In the genomic region with DNA sequence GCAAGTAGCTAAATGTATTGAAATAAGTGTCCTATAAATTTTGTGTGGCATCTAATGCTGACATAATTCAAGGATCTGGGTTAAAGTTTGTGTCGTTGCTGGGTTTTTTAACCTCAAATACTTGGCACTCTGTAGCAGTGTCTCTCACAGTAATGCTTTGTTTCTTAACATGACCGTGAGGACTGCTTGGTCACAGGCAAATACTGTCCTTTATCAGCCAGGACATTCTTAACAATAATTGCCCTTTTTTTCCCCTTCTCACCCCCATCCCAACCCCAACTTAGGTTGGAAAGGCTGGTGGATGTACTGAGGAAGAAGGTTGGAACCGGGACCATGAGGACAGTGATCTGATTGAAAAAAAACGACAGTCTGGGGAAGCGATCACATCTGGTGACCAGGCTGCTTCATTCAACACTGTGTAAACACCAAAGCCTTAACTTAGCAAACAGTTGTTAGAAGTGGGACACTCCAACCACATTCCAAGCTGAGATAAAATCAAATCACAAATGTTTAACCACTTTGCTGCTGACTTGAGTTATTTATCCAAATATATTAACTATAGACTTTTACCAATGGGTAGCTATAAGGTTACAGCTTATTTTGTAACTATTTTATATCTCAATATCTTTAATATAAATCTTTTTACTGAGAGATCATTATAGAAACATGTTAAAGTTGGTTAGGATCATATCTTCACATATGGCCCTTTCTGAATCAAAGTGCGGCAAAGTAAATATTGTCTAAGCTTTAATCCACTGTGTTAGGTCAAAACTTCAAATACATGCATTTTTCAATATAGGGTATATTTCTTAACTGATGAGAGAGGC, we compare ENCODE assay signal across 1 cellular context.
TF ChIP-seq lines count a peak whose summit lies in the region.

No MANE protein-coding gene starts in this region.

TF ChIP-seq in HepG2, 621 proteins besides CTCF, POLR2A, EP300 and RAD21 (continued from another document and continues in another):
- TF ChIP-seq, protein P1, sequence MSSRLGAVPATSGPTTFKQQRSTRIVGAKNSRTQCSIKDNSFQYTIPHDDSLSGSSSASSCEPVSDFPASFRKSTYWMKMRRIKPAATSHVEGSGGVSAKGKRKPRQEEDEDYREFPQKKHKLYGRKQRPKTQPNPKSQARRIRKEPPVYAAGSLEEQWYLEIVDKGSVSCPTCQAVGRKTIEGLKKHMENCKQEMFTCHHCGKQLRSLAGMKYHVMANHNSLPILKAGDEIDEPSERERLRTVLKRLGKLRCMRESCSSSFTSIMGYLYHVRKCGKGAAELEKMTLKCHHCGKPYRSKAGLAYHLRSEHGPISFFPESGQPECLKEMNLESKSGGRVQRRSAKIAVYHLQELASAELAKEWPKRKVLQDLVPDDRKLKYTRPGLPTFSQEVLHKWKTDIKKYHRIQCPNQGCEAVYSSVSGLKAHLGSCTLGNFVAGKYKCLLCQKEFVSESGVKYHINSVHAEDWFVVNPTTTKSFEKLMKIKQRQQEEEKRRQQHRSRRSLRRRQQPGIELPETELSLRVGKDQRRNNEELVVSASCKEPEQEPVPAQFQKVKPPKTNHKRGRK (CRISPR knock-in tag; IDR thresholded peaks at IDR 0.05): peak; percentile 59; the same call in 1 of the 2 replicates
- no peak for TF ChIP-seq ZKSCAN5 (CRISPR knock-in tag; IDR thresholded peaks at IDR 0.05)
- peak; percentile 79 for TF ChIP-seq ZNF629 (CRISPR knock-in tag; conservative IDR thresholded peaks at IDR 0.05)
- TF ChIP-seq ZZZ3 (CRISPR knock-in tag; IDR thresholded peaks at IDR 0.05; ENCODE audit: borderline replicate concordance): no peak
- no peak for TF ChIP-seq ZNF619 (CRISPR knock-in tag; IDR thresholded peaks at IDR 0.05)
- TF ChIP-seq BHLHE40 (IDR thresholded peaks at IDR 0.05; ENCODE audit: low read length): peak; percentile 83
- TF ChIP-seq TCF7 (IDR thresholded peaks at IDR 0.05; ENCODE audit: low read depth): peak; percentile 98
- peak; percentile 94 for TF ChIP-seq TFE3 (CRISPR knock-in tag; IDR thresholded peaks at IDR 0.05)
- TF ChIP-seq NAIF1 (CRISPR knock-in tag; IDR thresholded peaks at IDR 0.05; ENCODE audit: borderline replicate concordance): peak; percentile 90
- TF ChIP-seq CREB3 (CRISPR knock-in tag; IDR thresholded peaks at IDR 0.05): peak; percentile 82; the same call in 1 of the 2 replicates
- 0 out of 2 replicates have a peak, but pooled peaks have one; percentile 94 for TF ChIP-seq SP140L (CRISPR knock-in tag; IDR thresholded peaks at IDR 0.05; ENCODE audit: borderline replicate concordance)
- no peak for TF ChIP-seq CENPX (CRISPR knock-in tag; IDR thresholded peaks at IDR 0.05)
- TF ChIP-seq BATF2 (CRISPR knock-in tag; IDR thresholded peaks at IDR 0.05): no peak
- TF ChIP-seq, protein P2, sequence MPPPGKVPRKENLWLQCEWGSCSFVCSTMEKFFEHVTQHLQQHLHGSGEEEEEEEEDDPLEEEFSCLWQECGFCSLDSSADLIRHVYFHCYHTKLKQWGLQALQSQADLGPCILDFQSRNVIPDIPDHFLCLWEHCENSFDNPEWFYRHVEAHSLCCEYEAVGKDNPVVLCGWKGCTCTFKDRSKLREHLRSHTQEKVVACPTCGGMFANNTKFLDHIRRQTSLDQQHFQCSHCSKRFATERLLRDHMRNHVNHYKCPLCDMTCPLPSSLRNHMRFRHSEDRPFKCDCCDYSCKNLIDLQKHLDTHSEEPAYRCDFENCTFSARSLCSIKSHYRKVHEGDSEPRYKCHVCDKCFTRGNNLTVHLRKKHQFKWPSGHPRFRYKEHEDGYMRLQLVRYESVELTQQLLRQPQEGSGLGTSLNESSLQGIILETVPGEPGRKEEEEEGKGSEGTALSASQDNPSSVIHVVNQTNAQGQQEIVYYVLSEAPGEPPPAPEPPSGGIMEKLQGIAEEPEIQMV (CRISPR knock-in tag; IDR thresholded peaks at IDR 0.05; ENCODE audit: low read depth): no peak; the same call in 1 of the 2 replicates
- peak; percentile 99 for TF ChIP-seq REPIN1 (CRISPR knock-in tag; IDR thresholded peaks at IDR 0.05; ENCODE audit: borderline replicate concordance, low read depth)
- no peak for TF ChIP-seq ZBTB1 (CRISPR knock-in tag; IDR thresholded peaks at IDR 0.05; ENCODE audit: borderline replicate concordance)
- TF ChIP-seq ZNF12 (CRISPR knock-in tag; IDR thresholded peaks at IDR 0.05): peak; percentile 64; the same call in 1 of the 2 replicates
- TF ChIP-seq ZNF615 (CRISPR knock-in tag; IDR thresholded peaks at IDR 0.05; ENCODE audit: borderline replicate concordance): peak; percentile 98
- TF ChIP-seq ZNF430 (CRISPR knock-in tag; IDR thresholded peaks at IDR 0.05): peak; percentile 93; the same call in 1 of the 2 replicates
- no peak for TF ChIP-seq ZNF883 (CRISPR knock-in tag; IDR thresholded peaks at IDR 0.05; ENCODE audit: not compliant biosample characterization)
- TF ChIP-seq, protein P3, sequence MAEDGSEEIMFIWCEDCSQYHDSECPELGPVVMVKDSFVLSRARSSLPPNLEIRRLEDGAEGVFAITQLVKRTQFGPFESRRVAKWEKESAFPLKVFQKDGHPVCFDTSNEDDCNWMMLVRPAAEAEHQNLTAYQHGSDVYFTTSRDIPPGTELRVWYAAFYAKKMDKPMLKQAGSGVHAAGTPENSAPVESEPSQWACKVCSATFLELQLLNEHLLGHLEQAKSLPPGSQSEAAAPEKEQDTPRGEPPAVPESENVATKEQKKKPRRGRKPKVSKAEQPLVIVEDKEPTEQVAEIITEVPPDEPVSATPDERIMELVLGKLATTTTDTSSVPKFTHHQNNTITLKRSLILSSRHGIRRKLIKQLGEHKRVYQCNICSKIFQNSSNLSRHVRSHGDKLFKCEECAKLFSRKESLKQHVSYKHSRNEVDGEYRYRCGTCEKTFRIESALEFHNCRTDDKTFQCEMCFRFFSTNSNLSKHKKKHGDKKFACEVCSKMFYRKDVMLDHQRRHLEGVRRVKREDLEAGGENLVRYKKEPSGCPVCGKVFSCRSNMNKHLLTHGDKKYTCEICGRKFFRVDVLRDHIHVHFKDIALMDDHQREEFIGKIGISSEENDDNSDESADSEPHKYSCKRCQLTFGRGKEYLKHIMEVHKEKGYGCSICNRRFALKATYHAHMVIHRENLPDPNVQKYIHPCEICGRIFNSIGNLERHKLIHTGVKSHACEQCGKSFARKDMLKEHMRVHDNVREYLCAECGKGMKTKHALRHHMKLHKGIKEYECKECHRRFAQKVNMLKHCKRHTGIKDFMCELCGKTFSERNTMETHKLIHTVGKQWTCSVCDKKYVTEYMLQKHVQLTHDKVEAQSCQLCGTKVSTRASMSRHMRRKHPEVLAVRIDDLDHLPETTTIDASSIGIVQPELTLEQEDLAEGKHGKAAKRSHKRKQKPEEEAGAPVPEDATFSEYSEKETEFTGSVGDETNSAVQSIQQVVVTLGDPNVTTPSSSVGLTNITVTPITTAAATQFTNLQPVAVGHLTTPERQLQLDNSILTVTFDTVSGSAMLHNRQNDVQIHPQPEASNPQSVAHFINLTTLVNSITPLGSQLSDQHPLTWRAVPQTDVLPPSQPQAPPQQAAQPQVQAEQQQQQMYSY (CRISPR knock-in tag; IDR thresholded peaks at IDR 0.05): no peak; the same call in 1 of the 2 replicates
- peak; percentile 96 for TF ChIP-seq SMAD3 (CRISPR knock-in tag; IDR thresholded peaks at IDR 0.05)
- TF ChIP-seq CEBPB (IDR thresholded peaks at IDR 0.05; ENCODE audit: borderline replicate concordance, low read depth, low read length): no peak
- peak; percentile 73; the same call in 1 of the 2 replicates for TF ChIP-seq GZF1 (CRISPR knock-in tag; IDR thresholded peaks at IDR 0.05)
- no peak; the same call in 1 of the 2 replicates for TF ChIP-seq ZC3H4 (CRISPR knock-in tag; IDR thresholded peaks at IDR 0.05; ENCODE audit: borderline replicate concordance)
- TF ChIP-seq MYNN (CRISPR knock-in tag; IDR thresholded peaks at IDR 0.05; ENCODE audit: low read depth): no peak
- TF ChIP-seq ZNF549 (CRISPR knock-in tag; IDR thresholded peaks at IDR 0.05): 0 out of 2 replicates have a peak, but pooled peaks have one; percentile 74
- no peak for TF ChIP-seq GABPA (IDR thresholded peaks at IDR 0.05; ENCODE audit: low read depth, low read length)
- no peak for TF ChIP-seq GABPA (CRISPR knock-in tag; IDR thresholded peaks at IDR 0.05; ENCODE audit: low read depth)
- TF ChIP-seq DNMT1 (CRISPR knock-in tag; IDR thresholded peaks at IDR 0.05): no peak
- TF ChIP-seq, protein P4, sequence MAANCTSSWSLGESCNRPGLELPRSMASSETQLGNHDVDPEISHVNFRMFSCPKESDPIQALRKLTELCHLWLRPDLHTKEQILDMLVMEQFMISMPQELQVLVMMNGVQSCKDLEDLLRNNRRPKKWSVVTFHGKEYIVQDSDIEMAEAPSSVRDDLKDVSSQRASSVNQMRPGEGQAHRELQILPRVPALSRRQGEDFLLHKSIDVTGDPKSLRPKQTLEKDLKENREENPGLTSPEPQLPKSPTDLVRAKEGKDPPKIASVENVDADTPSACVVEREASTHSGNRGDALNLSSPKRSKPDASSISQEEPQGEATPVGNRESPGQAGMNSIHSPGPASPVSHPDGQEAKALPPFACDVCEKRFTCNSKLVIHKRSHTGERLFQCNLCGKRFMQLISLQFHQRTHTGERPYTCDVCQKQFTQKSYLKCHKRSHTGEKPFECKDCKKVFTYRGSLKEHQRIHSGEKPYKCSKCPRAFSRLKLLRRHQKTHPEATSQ (CRISPR knock-in tag; IDR thresholded peaks at IDR 0.05; ENCODE audit: borderline replicate concordance): peak; percentile 99
- TF ChIP-seq ZBTB8A (CRISPR knock-in tag; IDR thresholded peaks at IDR 0.05; ENCODE audit: borderline replicate concordance, low read depth): peak; percentile 2; the same call in 1 of the 2 replicates
- TF ChIP-seq ZKSCAN1 (IDR thresholded peaks at IDR 0.05; ENCODE audit: low read length): peak; percentile 56
- TF ChIP-seq THRA (CRISPR knock-in tag; IDR thresholded peaks at IDR 0.05; ENCODE audit: borderline replicate concordance): peak; percentile 94
- no peak for TF ChIP-seq ZNF17 (CRISPR knock-in tag; IDR thresholded peaks at IDR 0.05)
- TF ChIP-seq, protein P5, sequence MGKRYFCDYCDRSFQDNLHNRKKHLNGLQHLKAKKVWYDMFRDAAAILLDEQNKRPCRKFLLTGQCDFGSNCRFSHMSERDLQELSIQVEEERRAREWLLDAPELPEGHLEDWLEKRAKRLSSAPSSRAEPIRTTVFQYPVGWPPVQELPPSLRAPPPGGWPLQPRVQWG (CRISPR knock-in tag; IDR thresholded peaks at IDR 0.05; ENCODE audit: borderline replicate concordance, low read depth): no peak
- TF ChIP-seq ZNF468 (CRISPR knock-in tag; IDR thresholded peaks at IDR 0.05): no peak
- TF ChIP-seq HNRNPUL1 (IDR thresholded peaks at IDR 0.05; ENCODE audit: low read depth, low read length): no peak
- TF ChIP-seq ZFP36L2 (CRISPR knock-in tag; IDR thresholded peaks at IDR 0.05): peak; percentile 60; the same call in 1 of the 2 replicates
- TF ChIP-seq ZNF317 (CRISPR knock-in tag; IDR thresholded peaks at IDR 0.05): peak; percentile 77; the same call in 1 of the 2 replicates
- no peak for TF ChIP-seq ZNF207 (IDR thresholded peaks at IDR 0.05; ENCODE audit: borderline replicate concordance)
- TF ChIP-seq FOXO4 (CRISPR knock-in tag; conservative IDR thresholded peaks at IDR 0.05): 0 out of 2 replicates have a peak, but pooled peaks have one; percentile 62
- peak; percentile 96 for TF ChIP-seq HOXA3 (CRISPR knock-in tag; IDR thresholded peaks at IDR 0.05)
- TF ChIP-seq FLYWCH1 (CRISPR knock-in tag; IDR thresholded peaks at IDR 0.05): no peak
- TF ChIP-seq ZNF720 (CRISPR knock-in tag; IDR thresholded peaks at IDR 0.05): no peak
